ENCODE assay signal across 7 cellular contexts in genomic region chr21:41425588-41425953, GRCh38. TPM values are rescaled to one million over a fixed set of nuclear protein-coding genes. Genes with fewer than 3 reads are reported as not detected.
A peak's percentile ranks its signal among the peaks of the same experiment; 100 is the strongest.
DNase-seq lines count a peak whose midpoint lies in the region; ATAC-seq and TF ChIP-seq lines count a peak whose summit lies in the region.

No MANE protein-coding gene starts in this region.

- H3K4me3 Mint-ChIP-seq in activated T-helper 17 cell treated with anti-CD3 and anti-CD28 coated beads, Interleukin-2, amount 50 U/mL, for 72 hours = peak overlapping the region; percentile 84
- peak overlapping the region; percentile 93 to 96 for H3K4me3 Mint-ChIP-seq in stimulated activated naive CD8-positive, alpha-beta T cell treated with anti-CD3 and anti-CD28 coated beads, Interleukin-15, amount 100 ng/mL, for 72 hours

- peak overlapping the region; percentile 41 for H3K4me3 ChIP-seq in HFF-Myc (replicated peaks; ENCODE audit: low read depth, low read length)
- H3K4me3 ChIP-seq in iPS-18c (ENCODE audit: insufficient read depth, low read depth, low read length) = peak overlapping the region; percentile 53

- DNase-seq in HFF-Myc (ENCODE audit: extremely low read depth, low read depth) (no peak), ureter (ENCODE audit: low spot score) (no peak), GF-D8 (lab: John Stamatoyannopoulos, UW) (no peak), COR-L47 (lab: John Stamatoyannopoulos, UW) (no peak)
- DNase-seq in stimulated activated naive CD8-positive, alpha-beta T cell treated with anti-CD3 and anti-CD28 coated beads, Interleukin-15, amount 100 ng/mL, for 72 hours = no peak

- ATAC-seq in activated T-helper 17 cell treated with anti-CD3 and anti-CD28 coated beads, Interleukin-2, amount 50 U/mL, for 72 hours (replicated peaks) = no peak
- ATAC-seq in stimulated activated naive CD8-positive, alpha-beta T cell treated with anti-CD3 and anti-CD28 coated beads, Interleukin-15, amount 100 ng/mL, for 72 hours = no peak

- peaks cover 16% of the 10 kb centered on the region for H3K36me3 Mint-ChIP-seq in activated T-helper 17 cell treated with anti-CD3 and anti-CD28 coated beads, Interleukin-2, amount 50 U/mL, for 72 hours (ENCODE audit: low read depth)

- H3K9me3 ChIP-seq in iPS-18c (ENCODE audit: control insufficient read depth, insufficient read depth, low read length) = no peaks in the 10 kb centered on the region

- no peaks in the 10 kb centered on the region for H3K9me3 Mint-ChIP-seq in activated T-helper 17 cell treated with anti-CD3 and anti-CD28 coated beads, Interleukin-2, amount 50 U/mL, for 72 hours
- H3K9me3 Mint-ChIP-seq in stimulated activated naive CD8-positive, alpha-beta T cell treated with anti-CD3 and anti-CD28 coated beads, Interleukin-15, amount 100 ng/mL, for 72 hours = no peaks in the 10 kb centered on the region

- peaks cover 7% of the 10 kb centered on the region for H3K4me1 Mint-ChIP-seq in activated T-helper 17 cell treated with anti-CD3 and anti-CD28 coated beads, Interleukin-2, amount 50 U/mL, for 72 hours
- peaks cover 61% of the 10 kb centered on the region for H3K4me1 Mint-ChIP-seq in stimulated activated naive CD8-positive, alpha-beta T cell treated with anti-CD3 and anti-CD28 coated beads, Interleukin-15, amount 100 ng/mL, for 72 hours

- H3K27ac Mint-ChIP-seq in activated T-helper 17 cell treated with anti-CD3 and anti-CD28 coated beads, Interleukin-2, amount 50 U/mL, for 72 hours = peak overlapping the region; percentile 91
- H3K27ac Mint-ChIP-seq in stimulated activated naive CD8-positive, alpha-beta T cell treated with anti-CD3 and anti-CD28 coated beads, Interleukin-15, amount 100 ng/mL, for 72 hours = peak overlapping the region; percentile 98 to 99

- no peaks in the 10 kb centered on the region for H3K27me3 Mint-ChIP-seq in activated T-helper 17 cell treated with anti-CD3 and anti-CD28 coated beads, Interleukin-2, amount 50 U/mL, for 72 hours
- no peaks in the 10 kb centered on the region for H3K27me3 Mint-ChIP-seq in stimulated activated naive CD8-positive, alpha-beta T cell treated with anti-CD3 and anti-CD28 coated beads, Interleukin-15, amount 100 ng/mL, for 72 hours

- no peak for TF ChIP-seq CTCF in HFF-Myc (IDR thresholded peaks at IDR 0.05; ENCODE audit: low read depth, low read length, missing control alignments)

RNA-seq across cellular contexts. Expression of gene MX1, which starts 0.5 kb away (rescaled TPM):
- total RNA-seq in activated T-helper 17 cell treated with anti-CD3 and anti-CD28 coated beads, Interleukin-2, amount 50 U/mL, for 72 hours = 10 to 100 TPM; 14.2 to 32.5 TPM
- total RNA-seq in ureter = 43.8 TPM
